ENCODE assay signal across 8 cellular contexts in the genomic region with DNA sequence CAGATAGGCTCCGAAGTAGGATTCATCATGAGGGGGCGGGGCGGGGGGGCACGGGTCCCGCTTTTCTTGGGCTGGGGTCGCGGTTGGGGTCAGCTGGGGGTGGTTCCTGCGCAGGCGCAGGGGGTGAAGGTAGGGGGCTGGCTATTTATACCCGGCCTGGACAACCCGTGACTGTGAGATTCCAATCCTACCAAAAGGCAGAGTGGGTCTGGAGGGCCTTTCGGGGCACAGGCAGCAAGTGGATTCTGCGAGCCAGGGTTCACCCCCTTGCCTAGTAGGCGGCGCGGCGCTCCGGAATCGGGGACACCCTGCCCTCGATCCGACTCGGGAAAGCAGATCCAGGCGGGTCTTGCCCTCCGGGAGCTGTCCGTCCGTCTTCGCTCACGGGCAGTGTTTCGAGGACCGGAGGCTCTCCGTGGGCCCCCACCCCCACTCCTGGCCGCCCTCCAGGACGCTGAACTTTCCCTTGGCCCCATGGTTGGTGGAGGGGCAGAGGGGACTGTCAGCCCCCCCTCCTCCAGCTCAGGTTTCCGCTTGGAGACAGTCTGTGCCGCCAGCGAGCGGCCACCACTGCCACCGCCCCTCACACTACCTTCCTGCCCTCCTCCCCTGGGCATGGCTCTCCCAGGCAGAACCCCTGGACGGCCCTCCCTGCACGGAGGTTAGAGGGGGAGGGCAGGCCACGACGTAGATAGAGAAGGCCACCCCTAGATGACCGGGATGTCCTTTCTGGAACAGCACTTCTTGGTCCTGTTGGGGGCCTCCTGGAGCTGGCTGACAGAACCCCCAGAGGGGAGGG. TPM values are rescaled to one million over a fixed set of nuclear protein-coding genes. Genes with fewer than 3 reads are reported as not detected.
DNase-seq lines count a peak whose midpoint lies in the region; ATAC-seq, FAIRE-seq and TF ChIP-seq lines count a peak whose summit lies in the region.

No MANE protein-coding gene starts in this region.

- POLR2A ChIA-PET in activated B cell treated with CpG ODN at 0.5 μM for 24 hours (lab: Charles Lee): interaction anchor here (0.6 to 2.2 kb wide), 9 partner anchors 33 to 405 kb away, joined by 3 to 9 read pairs (median 5); a partner anchor contains a TSS

- TF ChIP-seq CTCF in activated B cell treated with CpG ODN at 0.5 μM for 24 hours (IDR thresholded peaks at IDR 0.05) (no peak), retinal pigment epithelial cell (conservative IDR thresholded peaks at IDR 0.05; ENCODE audit: low read depth, low read length) (no peak)

- H3K4me1 Mint-ChIP-seq in activated B cell treated with CpG ODN at 0.5 μM for 24 hours: peaks cover 14% of the 10 kb centered on the region

- H3K4me3 ChIP-seq in retinal pigment epithelial cell (ENCODE audit: low read length): peak overlapping the region; percentile 53

- intact Hi-C loops in activated B cell treated with CpG ODN at 0.5 μM for 24 hours (cut with micrococcal nuclease): loop anchor here (1.0 to 5.0 kb wide), 5 partner anchors 25 to 235 kb away; a partner anchor contains a TSS
- intact Hi-C loops in cardiac septum (cut with DNase I): loop anchor here (1.0 to 2.0 kb wide), 2 partner anchors 30 to 71 kb away; a partner anchor contains a TSS

- no peak for TF ChIP-seq POLR2A in GM12892 (IDR thresholded peaks at IDR 0.05; ENCODE audit: low read depth, low read length)

- H3K9me3 Mint-ChIP-seq in activated B cell treated with CpG ODN at 0.5 μM for 24 hours: no peaks in the 10 kb centered on the region

- peaks cover 22% of the 10 kb centered on the region for H3K27me3 Mint-ChIP-seq in activated B cell treated with CpG ODN at 0.5 μM for 24 hours

- no peaks in the 10 kb centered on the region for H3K36me3 Mint-ChIP-seq in activated B cell treated with CpG ODN at 0.5 μM for 24 hours (ENCODE audit: low read depth)

- no peak overlapping the region for H3K27ac Mint-ChIP-seq in activated B cell treated with CpG ODN at 0.5 μM for 24 hours

- DNase-seq in GM12892 (ENCODE audit: insufficient read length): no peak
- no peak for DNase-seq in activated B cell treated with CpG ODN at 0.5 μM for 24 hours
- peak; percentile 84 for DNase-seq in cardiac septum (ENCODE audit: low spot score)
- DNase-seq in retinal pigment epithelial cell (ENCODE audit: low read depth): no peak
- no peak for DNase-seq in NCI-H524 (lab: John Stamatoyannopoulos, UW)
- no peak for DNase-seq in NCI-H774 (lab: John Stamatoyannopoulos, UW)
- DNase-seq in dedifferentiated amniotic fluid mesenchymal stem cell (ENCODE audit: extremely low spot score): no peak
- no peak for DNase-seq in activated CD4-positive, CD25-positive, alpha-beta regulatory T cell treated with anti-CD3 and anti-CD28 coated beads, Interleukin-2, amount 50 U/mL, for 72 hours

- peak; percentile 21 for FAIRE-seq in GM12892 (lab: Jason Lieb, UNC)

- ATAC-seq in activated B cell treated with CpG ODN at 0.5 μM for 24 hours (ENCODE audit: low read depth): no peak

- H3K4me3 Mint-ChIP-seq in activated B cell treated with CpG ODN at 0.5 μM for 24 hours: peak overlapping the region; percentile 82

- CTCF ChIA-PET in activated B cell treated with CpG ODN at 0.5 μM for 24 hours (lab: Charles Lee): interaction anchor here (1.3 to 4.5 kb wide), 5 partner anchors 14 to 278 kb away, joined by 3 to 38 read pairs (median 4); no protein-coding TSS in a partner anchor

RNA-seq across cellular contexts. Expression of a gene that starts 0.6 kb away (rescaled TPM):
- not detected for polyA plus RNA-seq in GM12892 (2012; ENCODE audit: missing spikeins)
- total RNA-seq in activated B cell treated with CpG ODN at 0.5 μM for 24 hours (not detected in 2 replicates), cardiac septum (73.5 TPM)

RNA-seq across cellular contexts. Expression of a gene that starts 12.3 kb away (rescaled TPM):
- polyA plus RNA-seq in GM12892 (2012; ENCODE audit: missing spikeins): not detected
- total RNA-seq in activated B cell treated with CpG ODN at 0.5 μM for 24 hours (0.16 TPM in 1 of 2 replicates, not detected in the other), cardiac septum (1.2 TPM)

RNA-seq across cellular contexts. Expression of a gene that starts 19.9 kb away (rescaled TPM):
- not detected for polyA plus RNA-seq in GM12892 (2012; ENCODE audit: missing spikeins)
- total RNA-seq in activated B cell treated with CpG ODN at 0.5 μM for 24 hours: 1.1 and 1.8 TPM in 2 replicates
- total RNA-seq in cardiac septum: 0.75 TPM

RNA-seq across cellular contexts. Expression of a gene that starts 25.3 kb away (rescaled TPM):
- 765 TPM for polyA plus RNA-seq in GM12892 (2012; ENCODE audit: missing spikeins)
- total RNA-seq in activated B cell treated with CpG ODN at 0.5 μM for 24 hours: 656 and 664 TPM in 2 replicates
- 263 TPM for total RNA-seq in cardiac septum

RNA-seq across cellular contexts. Expression of a gene that starts 30.1 kb away (rescaled TPM):
- 49.5 TPM for polyA plus RNA-seq in GM12892 (2012; ENCODE audit: missing spikeins)
- total RNA-seq in activated B cell treated with CpG ODN at 0.5 μM for 24 hours (49.2 and 53.6 TPM in 2 replicates), cardiac septum (57.5 TPM)

Comparison
In these comparisons a context has a peak if more than half of its experiments do, and no peak if none do; other contexts are left out.
1. RNA of a gene that starts 0.6 kb away (total RNA-seq): 73.5 TPM in cardiac septum (single experiment); not detected in activated B cell treated with CpG ODN at 0.5 μM for 24 hours; every median in the first group is over 10 times any median in the second.